In the genomic region with DNA sequence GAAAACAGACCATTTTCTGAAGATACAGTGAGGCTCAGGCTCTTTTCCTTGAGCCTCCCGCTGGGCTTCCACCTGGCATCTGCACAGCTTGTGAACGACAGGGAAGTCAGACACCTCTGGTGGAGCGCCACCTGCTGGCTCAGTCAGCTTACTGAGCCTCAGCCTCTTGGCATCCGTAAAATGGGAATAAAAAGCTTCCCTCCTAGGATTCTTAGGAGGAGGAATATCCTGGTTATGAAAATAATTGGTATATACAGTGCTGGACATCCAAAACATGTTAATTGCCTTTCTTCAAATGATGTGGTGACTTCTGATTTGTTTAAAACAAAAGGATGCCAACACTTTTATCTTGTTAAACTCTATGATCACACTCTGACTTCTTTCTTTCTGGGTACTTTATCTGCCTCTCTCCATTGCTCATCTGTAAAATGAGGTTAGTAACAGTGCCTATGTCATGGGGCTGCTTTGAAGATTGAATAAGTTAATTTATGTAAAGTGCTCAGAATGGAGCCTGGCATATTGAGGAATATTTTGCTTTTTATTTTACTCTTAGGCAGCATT, we compare ENCODE assay signal across 8 cellular contexts.
DNase-seq lines count a peak whose midpoint lies in the region; ATAC-seq and FAIRE-seq lines count a peak whose summit lies in the region.

No MANE protein-coding gene starts in this region.

- H3K36me3 ChIP-seq in effector memory CD4-positive, alpha-beta T cell (ENCODE audit: control insufficient read depth, insufficient read depth, low read length), result no peaks in the 10 kb centered on the region

- H3K27ac ChIP-seq in effector memory CD4-positive, alpha-beta T cell (ENCODE audit: insufficient read depth, low read length, poor library complexity, severe bottlenecking), result no peak overlapping the region

- in situ Hi-C loops in ACHN (cut with HindIII; ENCODE audit: low pct_ligation_motif_present, low pct_unique_long_range_greater_than_20kb, low sequenced_read_pairs), result loop anchor here (25.0 kb wide), 1 partner anchor 149 kb away; no protein-coding TSS in a partner anchor

- H3K4me1 ChIP-seq in effector memory CD4-positive, alpha-beta T cell (ENCODE audit: control insufficient read depth, insufficient read depth, low read length, poor library complexity, severe bottlenecking), result no peaks in the 10 kb centered on the region

- peak; percentile 72 for DNase-seq in ACHN
- DNase-seq in GM18507 (ENCODE audit: extremely low spot score, insufficient read length, low read depth), result peak; percentile 5
- DNase-seq in NCI-H2196 (lab: John Stamatoyannopoulos, UW; ENCODE audit: unreplicated experiment), result peak; percentile 85
- DNase-seq in activated CD4-positive, alpha-beta T cell treated with anti-CD3 and anti-CD28 coated beads, Interleukin-2, amount 50 U/mL, for 4 hours, result peak; percentile 31
- DNase-seq in effector memory CD4-positive, alpha-beta T cell, result peak in 2 of 3 donors; percentile 5 to 19
- peak; percentile 13 for DNase-seq in middle frontal gyrus (ENCODE audit: extremely low spot score, low spot score)
- DNase-seq in stimulated activated CD8-positive, alpha-beta memory T cell treated with anti-CD3 and anti-CD28 coated beads, Interleukin-7, amount 100 ng/mL, for 24 hours (ENCODE audit: low read depth), result peak; percentile 30

- no peaks in the 10 kb centered on the region for H3K27me3 ChIP-seq in effector memory CD4-positive, alpha-beta T cell (replicated peaks; ENCODE audit: control insufficient read depth, insufficient read depth, low read length, poor library complexity, severe bottlenecking)

- no peaks in the 10 kb centered on the region for H3K9me3 ChIP-seq in effector memory CD4-positive, alpha-beta T cell (ENCODE audit: control insufficient read depth, low read length)

- ATAC-seq in HG03045 (IDR thresholded peaks at IDR 0.05; ENCODE audit: unreplicated experiment), result peak; percentile 70

- no peak overlapping the region for H3K4me3 ChIP-seq in effector memory CD4-positive, alpha-beta T cell (ENCODE audit: insufficient read depth, low read depth, low read length, poor library complexity, severe bottlenecking)

- FAIRE-seq in GM18507 (lab: Jason Lieb, UNC), result peak; percentile 70

Comparison
In these comparisons a context has a peak if more than half of its experiments do, and no peak if none do; other contexts are left out.
1. DNase-seq: peak in every context shown above with its lines; median percentile 85 in NCI-H2196; 72 in ACHN; 31 in activated CD4-positive, alpha-beta T cell treated with anti-CD3 and anti-CD28 coated beads, Interleukin-2, amount 50 U/mL, for 4 hours; 30 in stimulated activated CD8-positive, alpha-beta memory T cell treated with anti-CD3 and anti-CD28 coated beads, Interleukin-7, amount 100 ng/mL, for 24 hours; 13 in middle frontal gyrus; 12 in effector memory CD4-positive, alpha-beta T cell; 5 in GM18507.